8 cellular contexts compared by ENCODE assay signal in the genomic region with DNA sequence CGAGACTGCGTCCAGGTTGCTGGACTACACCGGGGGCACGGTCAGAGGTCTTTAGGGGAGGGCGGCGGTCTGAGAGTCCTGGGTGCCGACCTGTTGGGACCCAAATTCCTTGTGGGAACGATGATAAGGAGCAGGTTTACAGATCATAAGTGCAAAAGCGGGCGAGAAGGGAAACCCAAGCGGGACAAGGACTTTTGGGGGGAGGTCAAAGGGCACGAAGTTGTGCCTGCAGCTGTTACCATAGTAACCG. TPM values are rescaled to one million over a fixed set of nuclear protein-coding genes. Genes with fewer than 3 reads are reported as not detected.
DNase-seq lines count a peak whose midpoint lies in the region; ATAC-seq and TF ChIP-seq lines count a peak whose summit lies in the region.

No MANE protein-coding gene starts in this region.

- no peaks in the 10 kb centered on the region for H3K27me3 Mint-ChIP-seq in progenitor cell of endocrine pancreas

- H3K4me3 ChIP-seq in fibroblast of pulmonary artery (replicated peaks; ENCODE audit: low read depth, low read length), result peak overlapping the region; percentile 99

- H3K9me3 Mint-ChIP-seq in progenitor cell of endocrine pancreas (ENCODE audit: low read depth), result no peaks in the 10 kb centered on the region

- peaks cover 20% of the 10 kb centered on the region for H3K4me1 Mint-ChIP-seq in progenitor cell of endocrine pancreas (ENCODE audit: low read depth)

- peaks cover 12% of the 10 kb centered on the region for H3K36me3 Mint-ChIP-seq in progenitor cell of endocrine pancreas (ENCODE audit: insufficient read depth)

- no peak for TF ChIP-seq CTCF in fibroblast of pulmonary artery (IDR thresholded peaks at IDR 0.05; ENCODE audit: low read length, missing control alignments)
- TF ChIP-seq CTCF in progenitor cell of endocrine pancreas (IDR thresholded peaks at IDR 0.05; ENCODE audit: unreplicated experiment), result no peak

- peak overlapping the region; percentile 99 for H3K27ac Mint-ChIP-seq in progenitor cell of endocrine pancreas

- intact Hi-C loops in cardiac septum (cut with DNase I), result loop anchor here (2.0 to 5.0 kb wide), 2 partner anchors 14 to 61 kb away; a partner anchor contains a TSS
- intact Hi-C loops in Right ventricle myocardium superior (cut with DNase I), result loop anchor here (5.0 kb wide), 1 partner anchor 161 kb away; a partner anchor contains a TSS

- H3K4me3 Mint-ChIP-seq in progenitor cell of endocrine pancreas (ENCODE audit: low read depth), result peak overlapping the region; percentile 96

- ATAC-seq in Right ventricle myocardium superior (ENCODE audit: poor library complexity) (no peak), HG03175 (IDR thresholded peaks at IDR 0.05; ENCODE audit: unreplicated experiment) (no peak), GM19035 (IDR thresholded peaks at IDR 0.05; ENCODE audit: unreplicated experiment) (no peak)

- DNase-seq in cardiac septum (ENCODE audit: low spot score) (peak; percentile 95), Right ventricle myocardium superior (no peak), fibroblast of pulmonary artery (ENCODE audit: low read depth) (no peak), progenitor cell of endocrine pancreas (ENCODE audit: low spot score, unreplicated experiment) (peak; percentile 53), NCI-H1092 (lab: John Stamatoyannopoulos, UW) (no peak)
- peak; percentile 84 for DNase-seq in activated CD8-positive, alpha-beta memory T cell treated with anti-CD3 and anti-CD28 coated beads, Interleukin-2, amount 50 U/mL, for 1 hour (ENCODE audit: extremely low read depth)

RNA-seq across cellular contexts. Expression of a gene that starts 0.3 kb away (rescaled TPM):
- 19.6 TPM for total RNA-seq in cardiac septum
- total RNA-seq in Right ventricle myocardium superior, result 17.6 TPM
- 75.2 and 81.9 TPM in 2 replicates for total RNA-seq in progenitor cell of endocrine pancreas

RNA-seq across cellular contexts. Expression of a gene that starts 0.5 kb away (rescaled TPM):
- total RNA-seq in cardiac septum (3.2 TPM), Right ventricle myocardium superior (1.4 TPM), progenitor cell of endocrine pancreas (16.6 and 19.7 TPM in 2 replicates)

RNA-seq across cellular contexts. Expression of a gene that starts 14.6 kb away (rescaled TPM):
- 44.2 TPM for total RNA-seq in cardiac septum
- total RNA-seq in Right ventricle myocardium superior, result 32.5 TPM
- total RNA-seq in progenitor cell of endocrine pancreas, result 72.0 and 78.7 TPM in 2 replicates

Comparison
In these comparisons a context has a peak if more than half of its experiments do, and no peak if none do; other contexts are left out.
1. DNase-seq: peak in cardiac septum (single experiment), activated CD8-positive, alpha-beta memory T cell treated with anti-CD3 and anti-CD28 coated beads, Interleukin-2, amount 50 U/mL, for 1 hour (single experiment) and progenitor cell of endocrine pancreas (single experiment); none in Right ventricle myocardium superior (single experiment), fibroblast of pulmonary artery (single experiment) and NCI-H1092 (single experiment).